In the genomic region with DNA sequence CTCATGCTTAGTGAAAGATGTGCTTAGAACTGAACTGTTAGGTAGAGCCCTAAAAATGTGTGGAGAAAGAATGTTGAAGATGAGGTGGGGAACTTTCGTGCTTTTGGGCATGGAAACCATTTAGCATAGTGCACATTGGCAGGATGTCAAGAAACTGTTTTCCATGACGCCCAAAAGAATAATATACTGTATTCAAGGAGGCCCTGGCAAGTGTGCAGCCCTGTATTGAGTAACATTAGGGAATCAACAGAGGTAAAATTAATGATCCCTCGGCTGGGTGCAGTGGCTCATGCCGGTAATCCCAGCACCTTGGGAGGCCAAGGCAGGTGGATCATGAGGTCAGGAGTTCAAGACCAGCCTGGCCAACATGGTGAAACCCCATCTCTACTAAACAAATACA, we compare ENCODE assay signal across 15 cellular contexts. TPM values are rescaled to one million over a fixed set of nuclear protein-coding genes. Genes with fewer than 3 reads are reported as not detected.
DNase-seq lines count a peak whose midpoint lies in the region; ATAC-seq and TF ChIP-seq lines count a peak whose summit lies in the region.
"Had no signal": no experiment of that assay in that cellular context is flagged by ENCODE, and none has a peak within 500 bp of the region (broad histone marks: within the 10 kb centered on the region; RNA-seq: fewer than 3 reads in every experiment).

No MANE protein-coding gene starts in this region.

- H2AFZ ChIP-seq in IMR-90 (replicated peaks; ENCODE audit: low read length, poor library complexity) (no peak overlapping the region), hepatocyte (no peak overlapping the region)

- CTCF ChIA-PET in IMR-90 (lab: Yijun Ruan, JAX) = no interaction called here

- H3K4me3 ChIP-seq in IMR-90 (ENCODE audit: insufficient read depth, low read depth, low read length) = no peak overlapping the region
- no peak overlapping the region for H3K4me3 ChIP-seq in choroid plexus epithelial cell (ENCODE audit: low read depth, low read length)
- H3K4me3 ChIP-seq in right lobe of liver = peak overlapping the region in 1 of 3 donors; percentile 2
- no peak overlapping the region for H3K4me3 ChIP-seq in hepatocyte
- H3K4me3 ChIP-seq: Peyer's patch had no signal

- no peaks in the 10 kb centered on the region for H3K9me3 ChIP-seq in IMR-90 (ENCODE audit: control insufficient read depth, insufficient read depth, low read length)
- no peaks in the 10 kb centered on the region for H3K9me3 ChIP-seq in right lobe of liver
- H3K9me3 ChIP-seq in hepatocyte (ENCODE audit: low read depth) = no peaks in the 10 kb centered on the region
- H3K9me3 ChIP-seq: Peyer's patch had no signal

- no peak overlapping the region for H3K56ac ChIP-seq in IMR-90 (ENCODE audit: extremely low read depth, insufficient read depth, low read length)

- no peak overlapping the region for H2AK9ac ChIP-seq in IMR-90 (replicated peaks; ENCODE audit: low read depth, low read length, poor library complexity)

- H3K18ac ChIP-seq in IMR-90 (ENCODE audit: low read depth, low read length) = no peak overlapping the region

- BruUV-seq in IMR-90 (replicated peaks; lab: Mats Ljungman, UMichigan) = no TSS peak

- no peak overlapping the region for H3K23ac ChIP-seq in IMR-90 (ENCODE audit: low read depth, low read length)

- H3K4ac ChIP-seq in IMR-90 (ENCODE audit: low read depth, low read length) = no peak overlapping the region

- no peaks in the 10 kb centered on the region for H3K79me1 ChIP-seq in IMR-90 (ENCODE audit: low read depth in 1 of 2, low read length in 2 of 2)

- H3K4me2 ChIP-seq in IMR-90 (ENCODE audit: low read depth, low read length) (no peak overlapping the region), hepatocyte (no peak overlapping the region)

- ATAC-seq in IMR-90 (ENCODE audit: low read depth) = no peak
- peak; percentile 1 to 30 (median 18) for ATAC-seq in right lobe of liver
- ATAC-seq in GM19463 (IDR thresholded peaks at IDR 0.05; ENCODE audit: unreplicated experiment) = no peak
- ATAC-seq: CD8-positive, alpha-beta T cell had no signal

- TF ChIP-seq CTCF in IMR-90 (conservative IDR thresholded peaks at IDR 0.05; ENCODE audit: low read depth, low read length) (no peak), choroid plexus epithelial cell (conservative IDR thresholded peaks at IDR 0.05; ENCODE audit: low read depth, low read length) (no peak), right lobe of liver (IDR thresholded peaks at IDR 0.05) (no peak), hepatocyte (IDR thresholded peaks at IDR 0.05; ENCODE audit: poor library complexity) (no peak)

- H2BK20ac ChIP-seq in IMR-90 (ENCODE audit: low read depth, low read length) = no peak overlapping the region

- DNase-seq in IMR-90 (no peak), NCI-H69 (lab: John Stamatoyannopoulos, UW) (peak; percentile 62), choroid plexus epithelial cell (ENCODE audit: low read depth) (peak; percentile 50), right lobe of liver (no peak), NCI-H1105 (lab: John Stamatoyannopoulos, UW) (no peak), SHP77 (lab: John Stamatoyannopoulos, UW) (no peak), hepatocyte (ENCODE audit: low spot score) (no peak)
- DNase-seq: CD8-positive, alpha-beta T cell; GOT3; Kasumi-1; NCI-H1436; NCI-H82; Peyer's patch; SHP77 treated with DMSO at 0.1 percent for 48 hours had no signal

- H4K20me1 ChIP-seq in IMR-90 (ENCODE audit: insufficient read depth, low read length) = no peaks in the 10 kb centered on the region
- H4K20me1 ChIP-seq in hepatocyte (ENCODE audit: insufficient read depth, poor library complexity, severe bottlenecking) = no peaks in the 10 kb centered on the region

- H3K14ac ChIP-seq in IMR-90 (replicated peaks; ENCODE audit: low read depth, low read length) = no peak overlapping the region

- H2BK15ac ChIP-seq in IMR-90 (ENCODE audit: low read depth, low read length) = peak overlapping the region; percentile 68; the same call in 1 of the 3 replicates

- peaks cover 4% of the 10 kb centered on the region; the same call in 1 of the 2 replicates for H3K4me1 ChIP-seq in IMR-90 (ENCODE audit: control insufficient read depth, insufficient read depth, low read length)
- H3K4me1 ChIP-seq in right lobe of liver = peaks cover 0 to 57% (median 27%) of the 10 kb centered on the region in 4 donors
- H3K4me1 ChIP-seq in hepatocyte (ENCODE audit: insufficient read depth) = peaks cover 6% of the 10 kb centered on the region

- no peak overlapping the region for H2AK5ac ChIP-seq in IMR-90 (ENCODE audit: low read depth, low read length)

- H4K91ac ChIP-seq in IMR-90 (ENCODE audit: insufficient read depth, low read depth, low read length) = no peak overlapping the region

- POLR2A ChIA-PET in IMR-90 (lab: Charles Lee; ENCODE audit: unreplicated experiment) = no interaction called here

- in situ Hi-C loops in IMR-90 (cut with MboI; ENCODE audit: low sequenced_read_pairs) = no loop called here

- no peak overlapping the region for H3K27ac ChIP-seq in IMR-90 (ENCODE audit: insufficient read depth, low read length)
- H3K27ac ChIP-seq in right lobe of liver = peak overlapping the region; percentile 37 to 83 (median 68)
- no peak overlapping the region for H3K27ac ChIP-seq in hepatocyte
- H3K27ac ChIP-seq: Peyer's patch had no signal

- H4K8ac ChIP-seq in IMR-90 (ENCODE audit: low read depth in 2 of 2, low read length in 2 of 2) = no peak overlapping the region

- peaks cover 8% of the 10 kb centered on the region for H3K9me1 ChIP-seq in IMR-90 (ENCODE audit: insufficient read depth, low read length)

- no peak overlapping the region for H2BK5ac ChIP-seq in IMR-90 (ENCODE audit: low read depth, low read length, poor library complexity, severe bottlenecking)

- H3K36me3 ChIP-seq in IMR-90 (ENCODE audit: control insufficient read depth, insufficient read depth, low read length) (no peaks in the 10 kb centered on the region), right lobe of liver (no peaks in the 10 kb centered on the region), hepatocyte (replicated peaks; ENCODE audit: insufficient read depth, low read depth) (no peaks in the 10 kb centered on the region)
- H3K36me3 ChIP-seq: Peyer's patch had no signal

- H3K9me2 ChIP-seq in hepatocyte (replicated peaks; ENCODE audit: insufficient read depth) = no peaks in the 10 kb centered on the region

- TF ChIP-seq RAD21 in IMR-90 (IDR thresholded peaks at IDR 0.05; ENCODE audit: low read length) = no peak

- intact Hi-C loops in IMR-90 (cut with micrococcal nuclease) = no loop called here
- intact Hi-C loops in right lobe of liver (cut with DNase I) = no loop called here

- no CpG with 5 or more reads among the region's 4 CpGs for WGBS in IMR-90 (ENCODE audit: extremely low coverage in 2 of 2, insufficient read length in 1 of 2), 2 experiments
- WGBS in right lobe of liver (ENCODE audit: insufficient coverage, low coverage, low lambda C conversion rate, missing lambda C conversion rate) = 40% methylated on average over 4 of the region's 4 CpGs
- WGBS in hepatocyte (ENCODE audit: low lambda C conversion rate, missing lambda C conversion rate) = 80% methylated on average over 4 of the region's 4 CpGs

- no peak overlapping the region for H2BK120ac ChIP-seq in IMR-90 (ENCODE audit: low read depth, low read length)

- TF ChIP-seq POLR2A in IMR-90 (IDR thresholded peaks at IDR 0.05; ENCODE audit: low read depth, low read length) (no peak), right lobe of liver (IDR thresholded peaks at IDR 0.05) (no peak)

- dilution Hi-C loops in IMR-90 (cut with HindIII; ENCODE audit: low sequenced_read_pairs, unreplicated experiment) = no loop called here

- H4K5ac ChIP-seq in IMR-90 (ENCODE audit: low read depth, low read length) = no peak overlapping the region

- H3K27me3 ChIP-seq in IMR-90 (ENCODE audit: control insufficient read depth, insufficient read depth, low read length) (no peaks in the 10 kb centered on the region), right lobe of liver (no peaks in the 10 kb centered on the region), hepatocyte (no peaks in the 10 kb centered on the region)
- H3K27me3 ChIP-seq: Peyer's patch had no signal

- H3K79me2 ChIP-seq in hepatocyte = no peaks in the 10 kb centered on the region

- no peak overlapping the region for H3K9ac ChIP-seq in IMR-90 (ENCODE audit: low read depth, low read length)

TF ChIP-seq in IMR-90, 13 proteins besides CTCF, POLR2A, EP300 and RAD21:
- TF ChIP-seq BHLHE40 (IDR thresholded peaks at IDR 0.05; ENCODE audit: low read depth, low read length) (no peak), MAFK (IDR thresholded peaks at IDR 0.05; ENCODE audit: low read depth, low read length) (no peak), MXI1 (IDR thresholded peaks at IDR 0.05; ENCODE audit: borderline replicate concordance, low read depth, low read length) (no peak), NFE2L2 (IDR thresholded peaks at IDR 0.05; ENCODE audit: low read depth, low read length) (no peak)
- TF ChIP-seq, protein P1, sequence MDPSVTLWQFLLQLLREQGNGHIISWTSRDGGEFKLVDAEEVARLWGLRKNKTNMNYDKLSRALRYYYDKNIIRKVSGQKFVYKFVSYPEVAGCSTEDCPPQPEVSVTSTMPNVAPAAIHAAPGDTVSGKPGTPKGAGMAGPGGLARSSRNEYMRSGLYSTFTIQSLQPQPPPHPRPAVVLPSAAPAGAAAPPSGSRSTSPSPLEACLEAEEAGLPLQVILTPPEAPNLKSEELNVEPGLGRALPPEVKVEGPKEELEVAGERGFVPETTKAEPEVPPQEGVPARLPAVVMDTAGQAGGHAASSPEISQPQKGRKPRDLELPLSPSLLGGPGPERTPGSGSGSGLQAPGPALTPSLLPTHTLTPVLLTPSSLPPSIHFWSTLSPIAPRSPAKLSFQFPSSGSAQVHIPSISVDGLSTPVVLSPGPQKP (IDR thresholded peaks at IDR 0.05; ENCODE audit: borderline replicate concordance, low read depth, low read length) = no peak

RNA-seq across cellular contexts. Expression of a gene that starts 20.9 kb away (rescaled TPM):
- total RNA-seq in IMR-90 (2012; rRNA removed) (173 and 182 TPM in 2 replicates), right lobe of liver (1,000 to 10,000 TPM in 2 of 6 experiments, 100 to 1,000 TPM in 4; 151 to 2,070 (median 532) TPM), hepatocyte (402 and 427 TPM in 2 replicates)
- polyA plus RNA-seq in IMR-90 (2012; rRNA removed) (112 and 123 TPM in 2 replicates), hepatocyte (401 and 508 TPM in 2 replicates)
- 95.9 and 96.9 TPM in 2 replicates for polyA plus RNA-seq in IMR-90 (2012; cell fraction: cytosol; rRNA removed)
- 41.1 and 51.2 TPM in 2 replicates for polyA plus RNA-seq in IMR-90 (2012; cell fraction: nucleus; rRNA removed; ENCODE audit: low replicate concordance)

RNA-seq across cellular contexts. Expression of a gene that starts 45.5 kb away (rescaled TPM):
- total RNA-seq in IMR-90 (2012; rRNA removed) (13.3 and 21.4 TPM in 2 replicates), right lobe of liver (1 to 10 TPM; 2.9 to 8.1 (median 4.3) TPM), hepatocyte (10.7 and 12.4 TPM in 2 replicates)
- polyA plus RNA-seq in IMR-90 (2012; rRNA removed) (5.1 and 5.8 TPM in 2 replicates), hepatocyte (2.2 and 2.9 TPM in 2 replicates)
- 1.2 and 2.5 TPM in 2 replicates for polyA plus RNA-seq in IMR-90 (2012; cell fraction: cytosol; rRNA removed)
- 1.6 and 5.3 TPM in 2 replicates for polyA plus RNA-seq in IMR-90 (2012; cell fraction: nucleus; rRNA removed; ENCODE audit: low replicate concordance)

Comparison
In these comparisons a context has a peak if more than half of its experiments do, and no peak if none do; other contexts are left out.
1. ATAC-seq: peak in right lobe of liver (4 of 4); none in IMR-90 (single experiment) and GM19463 (single experiment).
2. DNase-seq: peak in NCI-H69 (single experiment) and choroid plexus epithelial cell (single experiment); none in IMR-90 (single experiment), right lobe of liver (0 of 3), NCI-H1105 (single experiment), SHP77 (0 of 2) and hepatocyte (single experiment).
3. H3K27ac ChIP-seq: peak in right lobe of liver (3 of 3); none in IMR-90 (single experiment) and hepatocyte (single experiment).